Comparison of ENCODE assay signal across 10 cellular contexts in genomic region chr6:148520109-148520841, GRCh38.
DNase-seq lines count a peak whose midpoint lies in the region; ATAC-seq and TF ChIP-seq lines count a peak whose summit lies in the region.
"Had no signal": no experiment of that assay in that cellular context is flagged by ENCODE, and none has a peak within 500 bp of the region (broad histone marks: within the 10 kb centered on the region; RNA-seq: fewer than 3 reads in every experiment).

No MANE protein-coding gene starts in this region.

- TF ChIP-seq POLR2A in prostate gland (IDR thresholded peaks at IDR 0.05), result no peak

- no peaks in the 10 kb centered on the region for H3K9me3 ChIP-seq in prostate gland
- H3K9me3 ChIP-seq in aorta (ENCODE audit: control insufficient read depth, low read length), result no peaks in the 10 kb centered on the region

- intact Hi-C loops in prostate gland (cut with DNase I), result no loop called here
- intact Hi-C loops in aorta (cut with DNase I), result no loop called here

- no peak for TF ChIP-seq CTCF in prostate gland (IDR thresholded peaks at IDR 0.05)

- H3K4me1 ChIP-seq in prostate gland (replicated peaks) (no peaks in the 10 kb centered on the region), aorta (ENCODE audit: control insufficient read depth in 1 of 2, insufficient read depth in 2 of 2, low read length in 2 of 2) (peaks cover 0 to 3% of the 10 kb centered on the region in 2 donors)

- peak; percentile 97 for ATAC-seq in GM18907 (IDR thresholded peaks at IDR 0.05; ENCODE audit: unreplicated experiment)
- ATAC-seq in HG02610 (IDR thresholded peaks at IDR 0.05; ENCODE audit: unreplicated experiment), result peak; percentile 91
- no peak for ATAC-seq in aorta (ENCODE audit: low FRiP score)

- H3K27ac ChIP-seq in prostate gland, result peak overlapping the region; percentile 36 to 54
- peak overlapping the region in 1 of 2 donors; percentile 47 for H3K27ac ChIP-seq in aorta (ENCODE audit: low read depth in 1 of 2, low read length in 2 of 2)
- H3K27ac ChIP-seq: HL-60 had no signal

- H3K4me3 ChIP-seq in prostate gland, result no peak overlapping the region
- no peak overlapping the region for H3K4me3 ChIP-seq in aorta (ENCODE audit: low read length in 2 of 2)

- peak; percentile 59 for DNase-seq in NAMALWA (ENCODE audit: low spot score)
- DNase-seq in prostate gland (ENCODE audit: low spot score), result no peak
- DNase-seq in activated CD8-positive, alpha-beta memory T cell treated with anti-CD3 and anti-CD28 coated beads, Interleukin-2, amount 50 U/mL, for 48 hours, result no peak
- no peak for DNase-seq in NCI-H1694 treated with DMSO at 0.1 percent for 48 hours (lab: John Stamatoyannopoulos, UW)
- no peak for DNase-seq in mesenteric fat pad (ENCODE audit: low spot score)
- no peak for DNase-seq in aorta
- DNase-seq: activated CD4-positive, alpha-beta T cell treated with anti-CD3 and anti-CD28 coated beads, Interleukin-2, amount 50 U/mL, for 4 hours had no signal

- H3K27me3 ChIP-seq in prostate gland (replicated peaks; ENCODE audit: insufficient read depth), result no peaks in the 10 kb centered on the region
- no peaks in the 10 kb centered on the region for H3K27me3 ChIP-seq in aorta (ENCODE audit: control insufficient read depth in 1 of 2, insufficient read depth in 2 of 2, low read length in 1 of 2)

- H3K36me3 ChIP-seq in prostate gland (peaks cover 0 to 2% of the 10 kb centered on the region in 2 donors), aorta (ENCODE audit: control insufficient read depth in 1 of 2, insufficient read depth in 2 of 2, low read length in 1 of 2) (peaks cover 0 to 4% of the 10 kb centered on the region in 2 donors)

- 94% methylated on average over 23 of the region's 23 CpGs for WGBS in prostate gland
- WGBS in aorta, 2 donors, result 90 to 91% methylated on average over 23 of the region's 23 CpGs
